In the genomic region with DNA sequence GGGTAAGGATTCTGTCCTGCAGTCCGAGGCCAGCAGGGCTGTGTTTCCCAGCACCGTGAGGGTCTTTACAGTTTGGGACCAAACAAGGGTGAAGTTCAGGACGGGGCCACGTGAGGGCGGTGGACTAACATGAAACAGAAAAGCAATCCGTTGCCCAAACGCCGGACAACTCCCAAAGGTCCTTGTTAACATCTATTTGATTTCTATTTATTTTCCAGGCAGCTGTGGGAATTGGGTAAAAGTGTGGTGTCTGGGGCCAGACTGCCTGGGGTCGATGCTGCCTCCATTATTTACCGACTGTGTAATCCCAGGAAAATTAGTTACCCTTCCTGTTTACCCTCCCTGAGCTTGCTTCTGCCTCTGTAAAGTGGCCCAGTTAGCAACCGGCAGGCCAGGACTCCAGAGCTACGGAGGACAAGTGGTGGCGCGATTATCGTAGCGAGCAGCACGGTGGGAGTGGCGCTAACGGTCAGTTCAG, we compare ENCODE assay signal across 1 cellular context.
TF ChIP-seq lines count a peak whose summit lies in the region.

No MANE protein-coding gene starts in this region.

TF ChIP-seq in K562, 482 proteins besides CTCF, POLR2A, EP300 and RAD21 (continued from another document and continues in another):
- TF ChIP-seq, protein P1, sequence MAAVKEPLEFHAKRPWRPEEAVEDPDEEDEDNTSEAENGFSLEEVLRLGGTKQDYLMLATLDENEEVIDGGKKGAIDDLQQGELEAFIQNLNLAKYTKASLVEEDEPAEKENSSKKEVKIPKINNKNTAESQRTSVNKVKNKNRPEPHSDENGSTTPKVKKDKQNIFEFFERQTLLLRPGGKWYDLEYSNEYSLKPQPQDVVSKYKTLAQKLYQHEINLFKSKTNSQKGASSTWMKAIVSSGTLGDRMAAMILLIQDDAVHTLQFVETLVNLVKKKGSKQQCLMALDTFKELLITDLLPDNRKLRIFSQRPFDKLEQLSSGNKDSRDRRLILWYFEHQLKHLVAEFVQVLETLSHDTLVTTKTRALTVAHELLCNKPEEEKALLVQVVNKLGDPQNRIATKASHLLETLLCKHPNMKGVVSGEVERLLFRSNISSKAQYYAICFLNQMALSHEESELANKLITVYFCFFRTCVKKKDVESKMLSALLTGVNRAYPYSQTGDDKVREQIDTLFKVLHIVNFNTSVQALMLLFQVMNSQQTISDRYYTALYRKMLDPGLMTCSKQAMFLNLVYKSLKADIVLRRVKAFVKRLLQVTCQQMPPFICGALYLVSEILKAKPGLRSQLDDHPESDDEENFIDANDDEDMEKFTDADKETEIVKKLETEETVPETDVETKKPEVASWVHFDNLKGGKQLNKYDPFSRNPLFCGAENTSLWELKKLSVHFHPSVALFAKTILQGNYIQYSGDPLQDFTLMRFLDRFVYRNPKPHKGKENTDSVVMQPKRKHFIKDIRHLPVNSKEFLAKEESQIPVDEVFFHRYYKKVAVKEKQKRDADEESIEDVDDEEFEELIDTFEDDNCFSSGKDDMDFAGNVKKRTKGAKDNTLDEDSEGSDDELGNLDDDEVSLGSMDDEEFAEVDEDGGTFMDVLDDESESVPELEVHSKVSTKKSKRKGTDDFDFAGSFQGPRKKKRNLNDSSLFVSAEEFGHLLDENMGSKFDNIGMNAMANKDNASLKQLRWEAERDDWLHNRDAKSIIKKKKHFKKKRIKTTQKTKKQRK (IDR thresholded peaks at IDR 0.05; ENCODE audit: borderline replicate concordance, low read depth, low read length): no peak
- TF ChIP-seq, protein P2, sequence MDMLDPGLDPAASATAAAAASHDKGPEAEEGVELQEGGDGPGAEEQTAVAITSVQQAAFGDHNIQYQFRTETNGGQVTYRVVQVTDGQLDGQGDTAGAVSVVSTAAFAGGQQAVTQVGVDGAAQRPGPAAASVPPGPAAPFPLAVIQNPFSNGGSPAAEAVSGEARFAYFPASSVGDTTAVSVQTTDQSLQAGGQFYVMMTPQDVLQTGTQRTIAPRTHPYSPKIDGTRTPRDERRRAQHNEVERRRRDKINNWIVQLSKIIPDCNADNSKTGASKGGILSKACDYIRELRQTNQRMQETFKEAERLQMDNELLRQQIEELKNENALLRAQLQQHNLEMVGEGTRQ (CRISPR knock-in tag; IDR thresholded peaks at IDR 0.05): peak; percentile 44; the same call in 1 of the 2 replicates
- TF ChIP-seq, protein P3, sequence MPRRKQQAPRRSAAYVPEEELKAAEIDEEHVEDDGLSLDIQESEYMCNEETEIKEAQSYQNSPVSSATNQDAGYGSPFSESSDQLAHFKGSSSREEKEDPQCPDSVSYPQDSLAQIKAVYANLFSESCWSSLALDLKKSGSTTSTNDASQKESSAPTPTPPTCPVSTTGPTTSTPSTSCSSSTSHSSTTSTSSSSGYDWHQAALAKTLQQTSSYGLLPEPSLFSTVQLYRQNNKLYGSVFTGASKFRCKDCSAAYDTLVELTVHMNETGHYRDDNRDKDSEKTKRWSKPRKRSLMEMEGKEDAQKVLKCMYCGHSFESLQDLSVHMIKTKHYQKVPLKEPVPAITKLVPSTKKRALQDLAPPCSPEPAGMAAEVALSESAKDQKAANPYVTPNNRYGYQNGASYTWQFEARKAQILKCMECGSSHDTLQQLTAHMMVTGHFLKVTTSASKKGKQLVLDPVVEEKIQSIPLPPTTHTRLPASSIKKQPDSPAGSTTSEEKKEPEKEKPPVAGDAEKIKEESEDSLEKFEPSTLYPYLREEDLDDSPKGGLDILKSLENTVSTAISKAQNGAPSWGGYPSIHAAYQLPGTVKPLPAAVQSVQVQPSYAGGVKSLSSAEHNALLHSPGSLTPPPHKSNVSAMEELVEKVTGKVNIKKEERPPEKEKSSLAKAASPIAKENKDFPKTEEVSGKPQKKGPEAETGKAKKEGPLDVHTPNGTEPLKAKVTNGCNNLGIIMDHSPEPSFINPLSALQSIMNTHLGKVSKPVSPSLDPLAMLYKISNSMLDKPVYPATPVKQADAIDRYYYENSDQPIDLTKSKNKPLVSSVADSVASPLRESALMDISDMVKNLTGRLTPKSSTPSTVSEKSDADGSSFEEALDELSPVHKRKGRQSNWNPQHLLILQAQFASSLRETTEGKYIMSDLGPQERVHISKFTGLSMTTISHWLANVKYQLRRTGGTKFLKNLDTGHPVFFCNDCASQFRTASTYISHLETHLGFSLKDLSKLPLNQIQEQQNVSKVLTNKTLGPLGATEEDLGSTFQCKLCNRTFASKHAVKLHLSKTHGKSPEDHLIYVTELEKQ (CRISPR knock-in tag; IDR thresholded peaks at IDR 0.05): no peak
- TF ChIP-seq ZNF175 (CRISPR knock-in tag; IDR thresholded peaks at IDR 0.05; ENCODE audit: low read depth) (no peak), KDM2B (CRISPR knock-in tag; IDR thresholded peaks at IDR 0.05) (no peak), PCBP2 (IDR thresholded peaks at IDR 0.05; ENCODE audit: low read depth, low read length, poor library complexity, severe bottlenecking) (no peak), ESRRB (CRISPR knock-in tag; IDR thresholded peaks at IDR 0.05; ENCODE audit: borderline replicate concordance) (no peak), SUPT5H (IDR thresholded peaks at IDR 0.05) (no peak), KLF16 (IDR thresholded peaks at IDR 0.05) (no peak), SMC3 (conservative IDR thresholded peaks at IDR 0.05; ENCODE audit: insufficient read depth, low read depth, low read length) (peak; percentile 79), RBM39 (optimal IDR thresholded peaks at IDR 0.05; ENCODE audit: low read depth, low read length) (no peak), RB1 (IDR thresholded peaks at IDR 0.05; ENCODE audit: low read depth) (0 out of 2 replicates have a peak, but pooled peaks have one; percentile 23), CC2D1A (IDR thresholded peaks at IDR 0.05) (0 out of 2 replicates have a peak, but pooled peaks have one; percentile 22), ZNF699 (CRISPR knock-in tag; IDR thresholded peaks at IDR 0.05; ENCODE audit: insufficient replicate concordance) (no peak), ZNF143 (CRISPR knock-in tag; IDR thresholded peaks at IDR 0.05) (no peak), TBP (optimal IDR thresholded peaks at IDR 0.05; ENCODE audit: low read depth, low read length) (no peak), TCF7L2 (IDR thresholded peaks at IDR 0.05; ENCODE audit: low read depth, low read length) (no peak), EGR1 (conservative IDR thresholded peaks at IDR 0.05) (no peak), GTF2A2 (tag; IDR thresholded peaks at IDR 0.05) (no peak), NFE2 (IDR thresholded peaks at IDR 0.05; ENCODE audit: low read depth) (no peak), TSC22D4 (tag; IDR thresholded peaks at IDR 0.05) (no peak), BRD4 (IDR thresholded peaks at IDR 0.05) (no peak), ZNF589 (CRISPR knock-in tag; IDR thresholded peaks at IDR 0.05; ENCODE audit: low read depth) (no peak), ZNF184 (CRISPR knock-in tag; IDR thresholded peaks at IDR 0.05) (no peak), FUS (optimal IDR thresholded peaks at IDR 0.05; ENCODE audit: low read depth, low read length) (no peak), NCOR1 (IDR thresholded peaks at IDR 0.05) (no peak), EHMT2 (IDR thresholded peaks at IDR 0.05) (no peak), ESRRA (IDR thresholded peaks at IDR 0.05; ENCODE audit: borderline replicate concordance, low read depth) (no peak), ATF7 (IDR thresholded peaks at IDR 0.05) (0 out of 2 replicates have a peak, but pooled peaks have one; percentile 35), ASH1L (IDR thresholded peaks at IDR 0.05; ENCODE audit: borderline replicate concordance, low read depth, partially characterized antibody) (no peak), ZNF347 (CRISPR knock-in tag; IDR thresholded peaks at IDR 0.05; ENCODE audit: low read depth) (no peak), ZNF436 (CRISPR knock-in tag; IDR thresholded peaks at IDR 0.05) (no peak), ZNF445 (CRISPR knock-in tag; IDR thresholded peaks at IDR 0.05; ENCODE audit: low read depth) (no peak), CREB1 (IDR thresholded peaks at IDR 0.05) (no peak), CREB1 (CRISPR knock-in tag; IDR thresholded peaks at IDR 0.05) (0 out of 2 replicates have a peak, but pooled peaks have one; percentile 16)
- TF ChIP-seq, protein P4, sequence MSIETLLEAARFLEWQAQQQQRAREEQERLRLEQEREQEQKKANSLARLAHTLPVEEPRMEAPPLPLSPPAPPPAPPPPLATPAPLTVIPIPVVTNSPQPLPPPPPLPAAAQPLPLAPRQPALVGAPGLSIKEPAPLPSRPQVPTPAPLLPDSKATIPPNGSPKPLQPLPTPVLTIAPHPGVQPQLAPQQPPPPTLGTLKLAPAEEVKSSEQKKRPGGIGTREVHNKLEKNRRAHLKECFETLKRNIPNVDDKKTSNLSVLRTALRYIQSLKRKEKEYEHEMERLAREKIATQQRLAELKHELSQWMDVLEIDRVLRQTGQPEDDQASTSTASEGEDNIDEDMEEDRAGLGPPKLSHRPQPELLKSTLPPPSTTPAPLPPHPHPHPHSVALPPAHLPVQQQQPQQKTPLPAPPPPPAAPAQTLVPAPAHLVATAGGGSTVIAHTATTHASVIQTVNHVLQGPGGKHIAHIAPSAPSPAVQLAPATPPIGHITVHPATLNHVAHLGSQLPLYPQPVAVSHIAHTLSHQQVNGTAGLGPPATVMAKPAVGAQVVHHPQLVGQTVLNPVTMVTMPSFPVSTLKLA (conservative IDR thresholded peaks at IDR 0.05): no peak
- TF ChIP-seq, protein P5, sequence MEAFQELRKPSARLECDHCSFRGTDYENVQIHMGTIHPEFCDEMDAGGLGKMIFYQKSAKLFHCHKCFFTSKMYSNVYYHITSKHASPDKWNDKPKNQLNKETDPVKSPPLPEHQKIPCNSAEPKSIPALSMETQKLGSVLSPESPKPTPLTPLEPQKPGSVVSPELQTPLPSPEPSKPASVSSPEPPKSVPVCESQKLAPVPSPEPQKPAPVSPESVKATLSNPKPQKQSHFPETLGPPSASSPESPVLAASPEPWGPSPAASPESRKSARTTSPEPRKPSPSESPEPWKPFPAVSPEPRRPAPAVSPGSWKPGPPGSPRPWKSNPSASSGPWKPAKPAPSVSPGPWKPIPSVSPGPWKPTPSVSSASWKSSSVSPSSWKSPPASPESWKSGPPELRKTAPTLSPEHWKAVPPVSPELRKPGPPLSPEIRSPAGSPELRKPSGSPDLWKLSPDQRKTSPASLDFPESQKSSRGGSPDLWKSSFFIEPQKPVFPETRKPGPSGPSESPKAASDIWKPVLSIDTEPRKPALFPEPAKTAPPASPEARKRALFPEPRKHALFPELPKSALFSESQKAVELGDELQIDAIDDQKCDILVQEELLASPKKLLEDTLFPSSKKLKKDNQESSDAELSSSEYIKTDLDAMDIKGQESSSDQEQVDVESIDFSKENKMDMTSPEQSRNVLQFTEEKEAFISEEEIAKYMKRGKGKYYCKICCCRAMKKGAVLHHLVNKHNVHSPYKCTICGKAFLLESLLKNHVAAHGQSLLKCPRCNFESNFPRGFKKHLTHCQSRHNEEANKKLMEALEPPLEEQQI (IDR thresholded peaks at IDR 0.05): no peak
- TF ChIP-seq, protein P6, sequence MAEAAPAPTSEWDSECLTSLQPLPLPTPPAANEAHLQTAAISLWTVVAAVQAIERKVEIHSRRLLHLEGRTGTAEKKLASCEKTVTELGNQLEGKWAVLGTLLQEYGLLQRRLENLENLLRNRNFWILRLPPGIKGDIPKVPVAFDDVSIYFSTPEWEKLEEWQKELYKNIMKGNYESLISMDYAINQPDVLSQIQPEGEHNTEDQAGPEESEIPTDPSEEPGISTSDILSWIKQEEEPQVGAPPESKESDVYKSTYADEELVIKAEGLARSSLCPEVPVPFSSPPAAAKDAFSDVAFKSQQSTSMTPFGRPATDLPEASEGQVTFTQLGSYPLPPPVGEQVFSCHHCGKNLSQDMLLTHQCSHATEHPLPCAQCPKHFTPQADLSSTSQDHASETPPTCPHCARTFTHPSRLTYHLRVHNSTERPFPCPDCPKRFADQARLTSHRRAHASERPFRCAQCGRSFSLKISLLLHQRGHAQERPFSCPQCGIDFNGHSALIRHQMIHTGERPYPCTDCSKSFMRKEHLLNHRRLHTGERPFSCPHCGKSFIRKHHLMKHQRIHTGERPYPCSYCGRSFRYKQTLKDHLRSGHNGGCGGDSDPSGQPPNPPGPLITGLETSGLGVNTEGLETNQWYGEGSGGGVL (CRISPR knock-in tag; IDR thresholded peaks at IDR 0.05): no peak
- TF ChIP-seq, protein P7, sequence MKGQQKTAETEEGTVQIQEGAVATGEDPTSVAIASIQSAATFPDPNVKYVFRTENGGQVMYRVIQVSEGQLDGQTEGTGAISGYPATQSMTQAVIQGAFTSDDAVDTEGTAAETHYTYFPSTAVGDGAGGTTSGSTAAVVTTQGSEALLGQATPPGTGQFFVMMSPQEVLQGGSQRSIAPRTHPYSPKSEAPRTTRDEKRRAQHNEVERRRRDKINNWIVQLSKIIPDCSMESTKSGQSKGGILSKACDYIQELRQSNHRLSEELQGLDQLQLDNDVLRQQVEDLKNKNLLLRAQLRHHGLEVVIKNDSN (CRISPR knock-in tag; IDR thresholded peaks at IDR 0.05): peak; percentile 40; the same call in 1 of the 2 replicates
- TF ChIP-seq, protein P8, sequence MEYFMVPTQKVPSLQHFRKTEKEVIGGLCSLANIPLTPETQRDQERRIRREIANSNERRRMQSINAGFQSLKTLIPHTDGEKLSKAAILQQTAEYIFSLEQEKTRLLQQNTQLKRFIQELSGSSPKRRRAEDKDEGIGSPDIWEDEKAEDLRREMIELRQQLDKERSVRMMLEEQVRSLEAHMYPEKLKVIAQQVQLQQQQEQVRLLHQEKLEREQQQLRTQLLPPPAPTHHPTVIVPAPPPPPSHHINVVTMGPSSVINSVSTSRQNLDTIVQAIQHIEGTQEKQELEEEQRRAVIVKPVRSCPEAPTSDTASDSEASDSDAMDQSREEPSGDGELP (CRISPR knock-in tag; IDR thresholded peaks at IDR 0.05; ENCODE audit: borderline replicate concordance): no peak
- TF ChIP-seq, protein P9, sequence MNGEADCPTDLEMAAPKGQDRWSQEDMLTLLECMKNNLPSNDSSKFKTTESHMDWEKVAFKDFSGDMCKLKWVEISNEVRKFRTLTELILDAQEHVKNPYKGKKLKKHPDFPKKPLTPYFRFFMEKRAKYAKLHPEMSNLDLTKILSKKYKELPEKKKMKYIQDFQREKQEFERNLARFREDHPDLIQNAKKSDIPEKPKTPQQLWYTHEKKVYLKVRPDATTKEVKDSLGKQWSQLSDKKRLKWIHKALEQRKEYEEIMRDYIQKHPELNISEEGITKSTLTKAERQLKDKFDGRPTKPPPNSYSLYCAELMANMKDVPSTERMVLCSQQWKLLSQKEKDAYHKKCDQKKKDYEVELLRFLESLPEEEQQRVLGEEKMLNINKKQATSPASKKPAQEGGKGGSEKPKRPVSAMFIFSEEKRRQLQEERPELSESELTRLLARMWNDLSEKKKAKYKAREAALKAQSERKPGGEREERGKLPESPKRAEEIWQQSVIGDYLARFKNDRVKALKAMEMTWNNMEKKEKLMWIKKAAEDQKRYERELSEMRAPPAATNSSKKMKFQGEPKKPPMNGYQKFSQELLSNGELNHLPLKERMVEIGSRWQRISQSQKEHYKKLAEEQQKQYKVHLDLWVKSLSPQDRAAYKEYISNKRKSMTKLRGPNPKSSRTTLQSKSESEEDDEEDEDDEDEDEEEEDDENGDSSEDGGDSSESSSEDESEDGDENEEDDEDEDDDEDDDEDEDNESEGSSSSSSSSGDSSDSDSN (IDR thresholded peaks at IDR 0.05; ENCODE audit: borderline replicate concordance in 1 of 2, low read depth in 2 of 2, low read length in 2 of 2): 0 out of 4 replicates have a peak, but pooled peaks of 1 of the 2 experiments have one; percentile 46
- TF ChIP-seq, protein P10, sequence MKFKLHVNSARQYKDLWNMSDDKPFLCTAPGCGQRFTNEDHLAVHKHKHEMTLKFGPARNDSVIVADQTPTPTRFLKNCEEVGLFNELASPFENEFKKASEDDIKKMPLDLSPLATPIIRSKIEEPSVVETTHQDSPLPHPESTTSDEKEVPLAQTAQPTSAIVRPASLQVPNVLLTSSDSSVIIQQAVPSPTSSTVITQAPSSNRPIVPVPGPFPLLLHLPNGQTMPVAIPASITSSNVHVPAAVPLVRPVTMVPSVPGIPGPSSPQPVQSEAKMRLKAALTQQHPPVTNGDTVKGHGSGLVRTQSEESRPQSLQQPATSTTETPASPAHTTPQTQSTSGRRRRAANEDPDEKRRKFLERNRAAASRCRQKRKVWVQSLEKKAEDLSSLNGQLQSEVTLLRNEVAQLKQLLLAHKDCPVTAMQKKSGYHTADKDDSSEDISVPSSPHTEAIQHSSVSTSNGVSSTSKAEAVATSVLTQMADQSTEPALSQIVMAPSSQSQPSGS (CRISPR knock-in tag; IDR thresholded peaks at IDR 0.05): no peak
